ENCODE assay signal across 1 cellular context in the genomic region with DNA sequence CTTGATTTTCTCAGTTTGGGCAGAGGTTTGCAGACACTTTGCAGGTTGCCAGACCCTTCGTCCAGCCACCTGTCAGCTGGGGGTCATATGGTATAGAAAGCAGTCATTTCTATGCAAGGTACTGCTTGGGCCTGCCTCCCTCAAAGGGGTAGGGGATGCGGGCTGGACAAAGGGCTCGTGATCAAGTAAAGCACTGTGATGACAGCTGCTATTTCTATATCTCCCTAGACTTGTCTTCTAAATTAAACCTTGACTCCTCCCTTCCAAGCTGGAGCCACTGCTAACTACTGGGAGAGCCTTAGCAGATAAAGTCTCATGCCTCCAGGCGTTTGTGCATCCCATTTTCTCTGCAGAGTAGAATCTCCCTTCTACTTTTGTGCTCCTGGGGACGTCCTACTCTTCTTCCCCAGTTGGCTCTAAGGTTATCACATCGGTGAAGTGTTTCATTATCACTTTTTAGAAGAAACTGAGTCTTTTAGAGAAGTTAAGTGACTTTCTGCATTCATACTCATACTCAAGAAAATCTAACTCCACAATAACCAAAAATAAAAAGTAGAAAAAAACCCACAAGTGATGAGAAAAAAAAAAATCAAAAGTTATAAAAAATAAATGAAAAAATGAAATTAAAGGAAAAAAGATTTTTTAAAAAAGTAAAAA.
A peak's percentile ranks its signal among the peaks of the same experiment; 100 is the strongest.
TF ChIP-seq lines count a peak whose summit lies in the region.

No MANE protein-coding gene starts in this region.

TF ChIP-seq in HepG2, 621 proteins besides CTCF, POLR2A, EP300 and RAD21 (continues in another document):
- TF ChIP-seq AGO2 (optimal IDR thresholded peaks at IDR 0.05; ENCODE audit: low read depth, low read length): peak; percentile 33
- peak; percentile 52 for TF ChIP-seq RBM22 (optimal IDR thresholded peaks at IDR 0.05; ENCODE audit: low read length)
- TF ChIP-seq, protein P1, sequence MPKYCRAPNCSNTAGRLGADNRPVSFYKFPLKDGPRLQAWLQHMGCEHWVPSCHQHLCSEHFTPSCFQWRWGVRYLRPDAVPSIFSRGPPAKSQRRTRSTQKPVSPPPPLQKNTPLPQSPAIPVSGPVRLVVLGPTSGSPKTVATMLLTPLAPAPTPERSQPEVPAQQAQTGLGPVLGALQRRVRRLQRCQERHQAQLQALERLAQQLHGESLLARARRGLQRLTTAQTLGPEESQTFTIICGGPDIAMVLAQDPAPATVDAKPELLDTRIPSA (CRISPR knock-in tag; IDR thresholded peaks at IDR 0.05; ENCODE audit: borderline replicate concordance): 0 out of 2 replicates have a peak, but pooled peaks have one; percentile 13
- TF ChIP-seq, protein P2, sequence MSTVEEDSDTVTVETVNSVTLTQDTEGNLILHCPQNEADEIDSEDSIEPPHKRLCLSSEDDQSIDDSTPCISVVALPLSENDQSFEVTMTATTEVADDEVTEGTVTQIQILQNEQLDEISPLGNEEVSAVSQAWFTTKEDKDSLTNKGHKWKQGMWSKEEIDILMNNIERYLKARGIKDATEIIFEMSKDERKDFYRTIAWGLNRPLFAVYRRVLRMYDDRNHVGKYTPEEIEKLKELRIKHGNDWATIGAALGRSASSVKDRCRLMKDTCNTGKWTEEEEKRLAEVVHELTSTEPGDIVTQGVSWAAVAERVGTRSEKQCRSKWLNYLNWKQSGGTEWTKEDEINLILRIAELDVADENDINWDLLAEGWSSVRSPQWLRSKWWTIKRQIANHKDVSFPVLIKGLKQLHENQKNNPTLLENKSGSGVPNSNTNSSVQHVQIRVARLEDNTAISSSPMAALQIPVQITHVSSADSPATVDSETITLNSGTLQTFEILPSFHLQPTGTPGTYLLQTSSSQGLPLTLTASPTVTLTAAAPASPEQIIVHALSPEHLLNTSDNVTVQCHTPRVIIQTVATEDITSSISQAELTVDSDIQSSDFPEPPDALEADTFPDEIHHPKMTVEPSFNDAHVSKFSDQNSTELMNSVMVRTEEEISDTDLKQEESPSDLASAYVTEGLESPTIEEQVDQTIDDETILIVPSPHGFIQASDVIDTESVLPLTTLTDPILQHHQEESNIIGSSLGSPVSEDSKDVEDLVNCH (CRISPR knock-in tag; IDR thresholded peaks at IDR 0.05): no peak
- TF ChIP-seq, protein P3, sequence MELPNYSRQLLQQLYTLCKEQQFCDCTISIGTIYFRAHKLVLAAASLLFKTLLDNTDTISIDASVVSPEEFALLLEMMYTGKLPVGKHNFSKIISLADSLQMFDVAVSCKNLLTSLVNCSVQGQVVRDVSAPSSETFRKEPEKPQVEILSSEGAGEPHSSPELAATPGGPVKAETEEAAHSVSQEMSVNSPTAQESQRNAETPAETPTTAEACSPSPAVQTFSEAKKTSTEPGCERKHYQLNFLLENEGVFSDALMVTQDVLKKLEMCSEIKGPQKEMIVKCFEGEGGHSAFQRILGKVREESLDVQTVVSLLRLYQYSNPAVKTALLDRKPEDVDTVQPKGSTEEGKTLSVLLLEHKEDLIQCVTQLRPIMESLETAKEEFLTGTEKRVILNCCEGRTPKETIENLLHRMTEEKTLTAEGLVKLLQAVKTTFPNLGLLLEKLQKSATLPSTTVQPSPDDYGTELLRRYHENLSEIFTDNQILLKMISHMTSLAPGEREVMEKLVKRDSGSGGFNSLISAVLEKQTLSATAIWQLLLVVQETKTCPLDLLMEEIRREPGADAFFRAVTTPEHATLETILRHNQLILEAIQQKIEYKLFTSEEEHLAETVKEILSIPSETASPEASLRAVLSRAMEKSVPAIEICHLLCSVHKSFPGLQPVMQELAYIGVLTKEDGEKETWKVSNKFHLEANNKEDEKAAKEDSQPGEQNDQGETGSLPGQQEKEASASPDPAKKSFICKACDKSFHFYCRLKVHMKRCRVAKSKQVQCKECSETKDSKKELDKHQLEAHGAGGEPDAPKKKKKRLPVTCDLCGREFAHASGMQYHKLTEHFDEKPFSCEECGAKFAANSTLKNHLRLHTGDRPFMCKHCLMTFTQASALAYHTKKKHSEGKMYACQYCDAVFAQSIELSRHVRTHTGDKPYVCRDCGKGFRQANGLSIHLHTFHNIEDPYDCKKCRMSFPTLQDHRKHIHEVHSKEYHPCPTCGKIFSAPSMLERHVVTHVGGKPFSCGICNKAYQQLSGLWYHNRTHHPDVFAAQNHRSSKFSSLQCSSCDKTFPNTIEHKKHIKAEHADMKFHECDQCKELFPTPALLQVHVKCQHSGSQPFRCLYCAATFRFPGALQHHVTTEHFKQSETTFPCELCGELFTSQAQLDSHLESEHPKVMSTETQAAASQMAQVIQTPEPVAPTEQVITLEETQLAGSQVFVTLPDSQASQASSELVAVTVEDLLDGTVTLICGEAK (IDR thresholded peaks at IDR 0.05): peak; percentile 13; the same call in 1 of the 2 replicates
- TF ChIP-seq, protein P3 (CRISPR knock-in tag; IDR thresholded peaks at IDR 0.05): no peak
- no peak for TF ChIP-seq FOXC1 (CRISPR knock-in tag; IDR thresholded peaks at IDR 0.05; ENCODE audit: borderline replicate concordance)
- TF ChIP-seq, protein P4, sequence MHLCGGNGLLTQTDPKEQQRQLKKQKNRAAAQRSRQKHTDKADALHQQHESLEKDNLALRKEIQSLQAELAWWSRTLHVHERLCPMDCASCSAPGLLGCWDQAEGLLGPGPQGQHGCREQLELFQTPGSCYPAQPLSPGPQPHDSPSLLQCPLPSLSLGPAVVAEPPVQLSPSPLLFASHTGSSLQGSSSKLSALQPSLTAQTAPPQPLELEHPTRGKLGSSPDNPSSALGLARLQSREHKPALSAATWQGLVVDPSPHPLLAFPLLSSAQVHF (CRISPR knock-in tag; IDR thresholded peaks at IDR 0.05): no peak
- TF ChIP-seq ESRRA (CRISPR knock-in tag; IDR thresholded peaks at IDR 0.05; ENCODE audit: low read depth): no peak
- TF ChIP-seq, protein P5, sequence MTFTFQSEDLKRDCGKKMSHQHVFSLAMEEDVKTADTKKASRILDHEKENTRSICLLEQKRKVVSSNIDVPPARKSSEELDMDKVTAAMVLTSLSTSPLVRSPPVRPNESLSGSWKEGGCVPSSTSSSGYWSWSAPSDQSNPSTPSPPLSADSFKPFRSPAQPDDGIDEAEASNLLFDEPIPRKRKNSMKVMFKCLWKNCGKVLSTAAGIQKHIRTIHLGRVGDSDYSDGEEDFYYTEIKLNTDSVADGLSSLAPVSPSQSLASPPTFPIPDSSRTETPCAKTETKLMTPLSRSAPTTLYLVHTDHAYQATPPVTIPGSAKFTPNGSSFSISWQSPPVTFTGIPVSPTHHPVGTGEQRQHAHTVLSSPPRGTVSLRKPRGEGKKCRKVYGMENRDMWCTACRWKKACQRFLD (CRISPR knock-in tag; IDR thresholded peaks at IDR 0.05; ENCODE audit: borderline replicate concordance): no peak
- TF ChIP-seq, protein P6, sequence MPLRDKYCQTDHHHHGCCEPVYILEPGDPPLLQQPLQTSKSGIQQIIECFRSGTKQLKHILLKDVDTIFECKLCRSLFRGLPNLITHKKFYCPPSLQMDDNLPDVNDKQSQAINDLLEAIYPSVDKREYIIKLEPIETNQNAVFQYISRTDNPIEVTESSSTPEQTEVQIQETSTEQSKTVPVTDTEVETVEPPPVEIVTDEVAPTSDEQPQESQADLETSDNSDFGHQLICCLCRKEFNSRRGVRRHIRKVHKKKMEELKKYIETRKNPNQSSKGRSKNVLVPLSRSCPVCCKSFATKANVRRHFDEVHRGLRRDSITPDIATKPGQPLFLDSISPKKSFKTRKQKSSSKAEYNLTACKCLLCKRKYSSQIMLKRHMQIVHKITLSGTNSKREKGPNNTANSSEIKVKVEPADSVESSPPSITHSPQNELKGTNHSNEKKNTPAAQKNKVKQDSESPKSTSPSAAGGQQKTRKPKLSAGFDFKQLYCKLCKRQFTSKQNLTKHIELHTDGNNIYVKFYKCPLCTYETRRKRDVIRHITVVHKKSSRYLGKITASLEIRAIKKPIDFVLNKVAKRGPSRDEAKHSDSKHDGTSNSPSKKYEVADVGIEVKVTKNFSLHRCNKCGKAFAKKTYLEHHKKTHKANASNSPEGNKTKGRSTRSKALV (CRISPR knock-in tag; IDR thresholded peaks at IDR 0.05): no peak
- TF ChIP-seq, protein P7, sequence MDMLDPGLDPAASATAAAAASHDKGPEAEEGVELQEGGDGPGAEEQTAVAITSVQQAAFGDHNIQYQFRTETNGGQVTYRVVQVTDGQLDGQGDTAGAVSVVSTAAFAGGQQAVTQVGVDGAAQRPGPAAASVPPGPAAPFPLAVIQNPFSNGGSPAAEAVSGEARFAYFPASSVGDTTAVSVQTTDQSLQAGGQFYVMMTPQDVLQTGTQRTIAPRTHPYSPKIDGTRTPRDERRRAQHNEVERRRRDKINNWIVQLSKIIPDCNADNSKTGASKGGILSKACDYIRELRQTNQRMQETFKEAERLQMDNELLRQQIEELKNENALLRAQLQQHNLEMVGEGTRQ (IDR thresholded peaks at IDR 0.05; ENCODE audit: low read depth, low read length): no peak
- TF ChIP-seq, protein P7 (CRISPR knock-in tag; IDR thresholded peaks at IDR 0.05; ENCODE audit: borderline replicate concordance): 0 out of 2 replicates have a peak, but pooled peaks have one; percentile 13
- no peak for TF ChIP-seq ZNF552 (CRISPR knock-in tag; IDR thresholded peaks at IDR 0.05; ENCODE audit: borderline replicate concordance)
- no peak for TF ChIP-seq ZSCAN12 (CRISPR knock-in tag; IDR thresholded peaks at IDR 0.05)
- TF ChIP-seq IRF2 (CRISPR knock-in tag; IDR thresholded peaks at IDR 0.05): no peak
- TF ChIP-seq ADNP (CRISPR knock-in tag; IDR thresholded peaks at IDR 0.05): no peak
- TF ChIP-seq HES4 (CRISPR knock-in tag; IDR thresholded peaks at IDR 0.05; ENCODE audit: borderline replicate concordance): no peak
- TF ChIP-seq HOXA5 (CRISPR knock-in tag; IDR thresholded peaks at IDR 0.05): no peak
- TF ChIP-seq, protein P8, sequence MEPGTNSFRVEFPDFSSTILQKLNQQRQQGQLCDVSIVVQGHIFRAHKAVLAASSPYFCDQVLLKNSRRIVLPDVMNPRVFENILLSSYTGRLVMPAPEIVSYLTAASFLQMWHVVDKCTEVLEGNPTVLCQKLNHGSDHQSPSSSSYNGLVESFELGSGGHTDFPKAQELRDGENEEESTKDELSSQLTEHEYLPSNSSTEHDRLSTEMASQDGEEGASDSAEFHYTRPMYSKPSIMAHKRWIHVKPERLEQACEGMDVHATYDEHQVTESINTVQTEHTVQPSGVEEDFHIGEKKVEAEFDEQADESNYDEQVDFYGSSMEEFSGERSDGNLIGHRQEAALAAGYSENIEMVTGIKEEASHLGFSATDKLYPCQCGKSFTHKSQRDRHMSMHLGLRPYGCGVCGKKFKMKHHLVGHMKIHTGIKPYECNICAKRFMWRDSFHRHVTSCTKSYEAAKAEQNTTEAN (CRISPR knock-in tag; conservative IDR thresholded peaks at IDR 0.05): no peak
- TF ChIP-seq, protein P9, sequence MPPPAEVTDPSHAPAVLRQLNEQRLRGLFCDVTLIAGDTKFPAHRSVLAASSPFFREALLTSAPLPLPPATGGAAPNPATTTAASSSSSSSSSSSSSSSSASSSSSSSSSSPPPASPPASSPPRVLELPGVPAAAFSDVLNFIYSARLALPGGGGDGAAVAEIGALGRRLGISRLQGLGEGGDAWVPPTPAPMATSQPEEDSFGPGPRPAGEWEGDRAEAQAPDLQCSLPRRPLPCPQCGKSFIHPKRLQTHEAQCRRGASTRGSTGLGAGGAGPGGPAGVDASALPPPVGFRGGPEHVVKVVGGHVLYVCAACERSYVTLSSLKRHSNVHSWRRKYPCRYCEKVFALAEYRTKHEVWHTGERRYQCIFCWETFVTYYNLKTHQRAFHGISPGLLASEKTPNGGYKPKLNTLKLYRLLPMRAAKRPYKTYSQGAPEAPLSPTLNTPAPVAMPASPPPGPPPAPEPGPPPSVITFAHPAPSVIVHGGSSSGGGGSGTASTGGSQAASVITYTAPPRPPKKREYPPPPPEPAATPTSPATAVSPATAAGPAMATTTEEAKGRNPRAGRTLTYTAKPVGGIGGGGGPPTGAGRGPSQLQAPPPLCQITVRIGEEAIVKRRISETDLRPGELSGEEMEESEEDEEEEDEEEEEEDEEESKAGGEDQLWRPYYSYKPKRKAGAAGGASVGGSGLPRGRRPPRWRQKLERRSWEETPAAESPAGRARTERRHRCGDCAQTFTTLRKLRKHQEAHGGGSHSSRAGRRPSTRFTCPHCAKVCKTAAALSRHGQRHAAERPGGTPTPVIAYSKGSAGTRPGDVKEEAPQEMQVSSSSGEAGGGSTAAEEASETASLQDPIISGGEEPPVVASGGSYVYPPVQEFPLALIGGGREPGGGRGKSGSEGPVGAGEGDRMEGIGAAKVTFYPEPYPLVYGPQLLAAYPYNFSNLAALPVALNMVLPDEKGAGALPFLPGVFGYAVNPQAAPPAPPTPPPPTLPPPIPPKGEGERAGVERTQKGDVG (CRISPR knock-in tag; IDR thresholded peaks at IDR 0.05; ENCODE audit: borderline replicate concordance): no peak
